Comparison of ENCODE assay signal across 9 cellular contexts in genomic region chr1:11748294-11749202, GRCh38. TPM values are rescaled to one million over a fixed set of nuclear protein-coding genes. Genes with fewer than 3 reads are reported as not detected.
DNase-seq lines count a peak whose midpoint lies in the region; ATAC-seq, FAIRE-seq and TF ChIP-seq lines count a peak whose summit lies in the region.
"Had no signal": no experiment of that assay in that cellular context is flagged by ENCODE, and none has a peak within 500 bp of the region (broad histone marks: within the 10 kb centered on the region; RNA-seq: fewer than 3 reads in every experiment).

No MANE protein-coding gene starts in this region.

- no peak overlapping the region for H2AFZ ChIP-seq in HCT116 (ENCODE audit: low read depth, low read length, poor library complexity, severe bottlenecking)
- no peak overlapping the region for H2AFZ ChIP-seq in H1 (ENCODE audit: low read length)

- TF ChIP-seq POLR2A in HCT116 (IDR thresholded peaks at IDR 0.05; ENCODE audit: borderline replicate concordance, extremely low read depth, insufficient read depth, insufficient read length) (no peak), H1 (IDR thresholded peaks at IDR 0.05; ENCODE audit: control extremely low read depth in 1 of 2, low read depth in 2 of 2, low read length in 2 of 2) (no peak)

- H3K56ac ChIP-seq in H1 (replicated peaks; ENCODE audit: insufficient read length, low read depth, low read length): no peak overlapping the region

- no peaks in the 10 kb centered on the region for H3K9me2 ChIP-seq in HCT116 (ENCODE audit: insufficient read depth)

- H3K4me3 ChIP-seq in BLaER1 (no peak overlapping the region), HCT116 (replicated peaks in 1 of 2; ENCODE audit: low read depth in 1 of 2, low read length in 2 of 2) (no peak overlapping the region), H1 (ENCODE audit: extremely low read depth in 1 of 4, insufficient read depth in 2 of 4, low read depth in 3 of 4, low read length in 4 of 4) (no peak overlapping the region)
- H3K4me3 ChIP-seq: lower lobe of right lung had no signal

- TF ChIP-seq RAD21 in HCT116 (IDR thresholded peaks at IDR 0.05; ENCODE audit: low read depth) (no peak), H1 (IDR thresholded peaks at IDR 0.05 in 1 of 2, conservative IDR thresholded peaks at IDR 0.05 in 1 of 2; ENCODE audit: low read depth in 2 of 2, low read length in 2 of 2) (no peak)

- no peak overlapping the region for H2BK5ac ChIP-seq in H1 (ENCODE audit: low read depth, low read length)

- H4K5ac ChIP-seq in H1 (ENCODE audit: insufficient read length, low read depth, low read length): no peak overlapping the region

- TF ChIP-seq EP300 in H1 (IDR thresholded peaks at IDR 0.05; ENCODE audit: borderline replicate concordance in 1 of 2, low read depth in 2 of 2, low read length in 2 of 2): no peak

- no peak overlapping the region for H3K23ac ChIP-seq in H1 (ENCODE audit: insufficient read length)

- H2AK5ac ChIP-seq in H1 (ENCODE audit: low read depth, low read length): no peak overlapping the region

- no peak overlapping the region for H3K9ac ChIP-seq in BLaER1
- H3K9ac ChIP-seq in HCT116 (ENCODE audit: low read length): no peak overlapping the region
- H3K9ac ChIP-seq in H1 (replicated peaks in 1 of 4; ENCODE audit: extremely low read depth in 1 of 4, low read depth in 3 of 4, low read length in 3 of 4): no peak overlapping the region

- H4K20me1 ChIP-seq in BLaER1 (0 out of 2 replicates have a peak, but pooled peaks cover 8% of the 10 kb centered on the region), HCT116 (ENCODE audit: insufficient read depth) (no peaks in the 10 kb centered on the region), H1 (replicated peaks in 1 of 2; ENCODE audit: control insufficient read depth in 1 of 2, insufficient read depth in 2 of 2, low read length in 2 of 2) (peaks cover 0 to 6% of the 10 kb centered on the region in 2 experiments)

- H4K91ac ChIP-seq in H1 (replicated peaks; ENCODE audit: insufficient read length, low read length): no peak overlapping the region

- peak; percentile 21 for ATAC-seq in HCT116

- no peak for DNase-seq in HCT116 (ENCODE audit: low read depth, low spot score)
- no peak for DNase-seq in H1 (ENCODE audit: low read depth in 1 of 2, low spot score in 2 of 2)
- no peak for DNase-seq in DMS79 (lab: John Stamatoyannopoulos, UW)
- no peak for DNase-seq in NCI-H2107 (lab: John Stamatoyannopoulos, UW)
- no peak for DNase-seq in NCI-H345 (lab: John Stamatoyannopoulos, UW)
- DNase-seq: NCI-H774 had no signal

- H3K18ac ChIP-seq in H1 (ENCODE audit: extremely low read depth, low read length): no peak overlapping the region; the same call in 1 of the 2 replicates

- no peaks in the 10 kb centered on the region for H3K79me1 ChIP-seq in H1 (ENCODE audit: low read depth, low read length)

- H4K8ac ChIP-seq in H1 (ENCODE audit: extremely low read depth, insufficient read depth, low read length): no peak overlapping the region

- no peak overlapping the region for H3K14ac ChIP-seq in H1 (ENCODE audit: insufficient read length)

- H2BK12ac ChIP-seq in H1 (ENCODE audit: low read depth, low read length): peak overlapping the region; percentile 60; the same call in 1 of the 2 replicates

- no peaks in the 10 kb centered on the region for H3K9me3 ChIP-seq in BLaER1
- H3K9me3 ChIP-seq in HCT116 (ENCODE audit: control insufficient read depth in 1 of 2, insufficient read depth in 1 of 2, low read depth in 1 of 2, low read length in 2 of 2): no peaks in the 10 kb centered on the region
- H3K9me3 ChIP-seq in H1 (ENCODE audit: insufficient read depth in 2 of 2, low read depth in 1 of 2, low read length in 1 of 2): no peaks in the 10 kb centered on the region
- H3K9me3 ChIP-seq: lower lobe of right lung had no signal

- H2BK120ac ChIP-seq in H1 (replicated peaks; ENCODE audit: low read depth, low read length): no peak overlapping the region

- H3K27me3 ChIP-seq in BLaER1 (no peaks in the 10 kb centered on the region), HCT116 (ENCODE audit: insufficient read depth, low read length) (no peaks in the 10 kb centered on the region), H1 (replicated peaks in 1 of 4; ENCODE audit: control insufficient read depth in 3 of 4, extremely low read depth in 1 of 4, insufficient read depth in 3 of 4, low read length in 3 of 4) (no peaks in the 10 kb centered on the region)

- H3K79me2 ChIP-seq in HCT116 (ENCODE audit: insufficient read depth, low read length) (no peaks in the 10 kb centered on the region), H1 (ENCODE audit: control insufficient read depth in 1 of 2, insufficient read depth in 2 of 2, low read length in 2 of 2) (no peaks in the 10 kb centered on the region)

- intact Hi-C loops in HCT116 (cut with micrococcal nuclease): no loop called here

- no peak for FAIRE-seq in H1 (lab: Jason Lieb, UNC)
- FAIRE-seq: astrocyte had no signal

- H3K4me2 ChIP-seq in BLaER1: peak overlapping the region; percentile 28
- 0 out of 2 replicates have a peak overlapping the region, but pooled peaks have one; percentile 9 for H3K4me2 ChIP-seq in HCT116 (ENCODE audit: low read length)
- H3K4me2 ChIP-seq in H1 (ENCODE audit: insufficient read depth in 1 of 2, low read depth in 2 of 2, low read length in 2 of 2): no peak overlapping the region

- POLR2A ChIA-PET in HCT116 (lab: Charles Lee): no interaction called here
- POLR2A ChIA-PET in H1 (lab: Charles Lee; ENCODE audit: partially characterized antibody): interaction anchor here (1.1 to 3.1 kb wide), 4 partner anchors 8 to 95 kb away, joined by 3 to 11 read pairs (median 4); partner anchors contain the start of gene FBXO2

- no TSS peak for BruUV-seq in HCT116 (replicated peaks; lab: Mats Ljungman, UMichigan)

- CTCF ChIA-PET in HCT116 (lab: Charles Lee) (interaction anchor here (0.6 kb wide), 1 partner anchor 86 kb away, joined by 3 read pairs; no protein-coding TSS in a partner anchor), H1 (lab: Charles Lee; ENCODE audit: partially characterized antibody) (interaction anchor here (0.7 to 3.1 kb wide), 16 partner anchors 9 to 105 kb away, joined by 3 to 21 read pairs (median 4); partner anchors contain the start of genes AGTRAP and FBXO6)

- no peak overlapping the region for H3K4ac ChIP-seq in H1 (replicated peaks; ENCODE audit: insufficient read length, low read depth, low read length)

- peaks cover 55% of the 10 kb centered on the region for H3K4me1 ChIP-seq in BLaER1
- H3K4me1 ChIP-seq in HCT116 (ENCODE audit: control insufficient read depth in 1 of 2, insufficient read depth in 2 of 2, low read length in 2 of 2): peaks cover 0 to 7% of the 10 kb centered on the region in 2 experiments; a peak in 3 of 4 replicates
- peaks cover 0 to 11% (median 3%) of the 10 kb centered on the region in 4 experiments; a peak in 4 of 7 replicates for H3K4me1 ChIP-seq in H1 (replicated peaks in 1 of 4; ENCODE audit: control insufficient read depth in 3 of 4, insufficient read depth in 4 of 4, low read length in 3 of 4)

- H2BK20ac ChIP-seq in H1 (ENCODE audit: low read length): no peak overlapping the region

- TF ChIP-seq CTCF in HCT116 (IDR thresholded peaks at IDR 0.05 in 2 of 3, conservative IDR thresholded peaks at IDR 0.05 in 1 of 3; ENCODE audit: borderline replicate concordance in 1 of 3, insufficient read depth in 1 of 3, low read depth in 2 of 3, low read length in 2 of 3): no peak
- TF ChIP-seq CTCF in H1 (IDR thresholded peaks at IDR 0.05; ENCODE audit: control extremely low read depth in 1 of 3, insufficient read depth in 1 of 3, low read depth in 1 of 3, low read length in 3 of 3): no peak

- peak overlapping the region; percentile 44; the same call in 1 of the 2 replicates for H3K27ac ChIP-seq in BLaER1
- H3K27ac ChIP-seq in HCT116 (ENCODE audit: low read depth, low read length): no peak overlapping the region
- no peak overlapping the region for H3K27ac ChIP-seq in H1 (ENCODE audit: low read depth, low read length)
- H3K27ac ChIP-seq: lower lobe of right lung had no signal

- 97% methylated on average over 24 of the region's 27 CpGs; no CpG with 5 or more reads in 1 of the 2 experiments for WGBS in H1 (ENCODE audit: extremely low coverage in 1 of 2, insufficient coverage in 1 of 2, insufficient read length in 1 of 2, insufficient replicate concordance in 2 of 2, low coverage in 1 of 2, low lambda C conversion rate in 2 of 2, missing lambda C conversion rate in 1 of 2), 2 experiments

- H3K23me2 ChIP-seq in H1 (ENCODE audit: low read depth, low read length): no peaks in the 10 kb centered on the region; the same call in 1 of the 2 replicates

- peaks cover 43% of the 10 kb centered on the region; the same call in 1 of the 2 replicates for H3K36me3 ChIP-seq in BLaER1
- peaks cover 0 to 5% of the 10 kb centered on the region in 2 experiments; a peak in 1 of 4 replicates for H3K36me3 ChIP-seq in HCT116 (ENCODE audit: control insufficient read depth in 1 of 2, insufficient read depth in 2 of 2, low read length in 2 of 2)
- peaks cover 2 to 25% (median 11%) of the 10 kb centered on the region in 4 experiments; a peak in 6 of 8 replicates for H3K36me3 ChIP-seq in H1 (ENCODE audit: control insufficient read depth in 2 of 4, insufficient read depth in 4 of 4, low read length in 3 of 4)

- RAD21 ChIA-PET in HCT116 (lab: Charles Lee; ENCODE audit: low non-redundant PET in 1 of 2, low total read pairs in 2 of 2, uncharacterized antibody in 2 of 2, unreplicated experiment in 2 of 2): no interaction called here

- no peak overlapping the region for H2BK15ac ChIP-seq in H1 (ENCODE audit: low read length)

RNA-seq across cellular contexts. Expression of gene AGTRAP, which starts 12.6 kb away (rescaled TPM):
- 49.0 TPM for total RNA-seq in HCT116 (2021; ENCODE audit: unreplicated experiment)
- polyA plus RNA-seq in HCT116 (2012): 51.9 and 61.4 TPM in 2 replicates
- total RNA-seq in H1 (2021; fragmentation: NEBNext Ultra II Directional; extraction: Animal tissue kit (Norgen Biotek cat#: 25700)): 69.7 and 70.9 TPM in 2 replicates
- polyA plus RNA-seq in H1 (2011; rRNA removed): 192 and 261 TPM in 2 replicates
- 143 TPM for polyA plus RNA-seq in H1 (2011; cell fraction: cytosol; rRNA removed)
- 170 TPM for polyA plus RNA-seq in H1 (2011; cell fraction: nucleus; rRNA removed)
- polyA plus RNA-seq in H1 (2012, experiment 1 of 2): 62.9 to 98.6 TPM (median 90.5 TPM) in 4 replicates
- 114 TPM for polyA plus RNA-seq in H1 (2012, experiment 2 of 2)
- 85.2 TPM for polyA plus RNA-seq in H1 (2013, experiment 1 of 2)
- 106 TPM for polyA plus RNA-seq in H1 (2013, experiment 2 of 2)
- 53.6 and 60.7 TPM in 2 replicates for polyA minus RNA-seq in H1 (2011; rRNA and poly(A)+ RNA removed)
- 48.1 TPM for polyA minus RNA-seq in H1 (2011; cell fraction: cytosol; rRNA and poly(A)+ RNA removed)
- 36.8 TPM for polyA minus RNA-seq in H1 (2011; cell fraction: nucleus; rRNA and poly(A)+ RNA removed)

RNA-seq across cellular contexts. Expression of gene C1orf167, which starts 13.4 kb away (rescaled TPM):
- total RNA-seq in HCT116 (2021; ENCODE audit: unreplicated experiment): 0.12 TPM
- 0.59 and 1.4 TPM in 2 replicates for polyA plus RNA-seq in HCT116 (2012)
- total RNA-seq in H1 (2021; fragmentation: NEBNext Ultra II Directional; extraction: Animal tissue kit (Norgen Biotek cat#: 25700)): 0.90 and 1.3 TPM in 2 replicates
- polyA plus RNA-seq in H1 (2011; rRNA removed): 0.67 and 0.70 TPM in 2 replicates
- polyA plus RNA-seq in H1 (2011; cell fraction: cytosol; rRNA removed): 1.0 TPM
- 1.4 TPM for polyA plus RNA-seq in H1 (2011; cell fraction: nucleus; rRNA removed)
- 0.52 to 4.1 TPM (median 1.8 TPM) in 4 replicates for polyA plus RNA-seq in H1 (2012, experiment 1 of 2)
- 0.43 TPM for polyA plus RNA-seq in H1 (2012, experiment 2 of 2)
- 0.69 TPM for polyA plus RNA-seq in H1 (2013, experiment 1 of 2)
- 0.64 TPM for polyA plus RNA-seq in H1 (2013, experiment 2 of 2)
- 0.22 and 0.47 TPM in 2 replicates for polyA minus RNA-seq in H1 (2011; rRNA and poly(A)+ RNA removed)
- polyA minus RNA-seq in H1 (2011; cell fraction: cytosol; rRNA and poly(A)+ RNA removed): not detected
- 1.2 TPM for polyA minus RNA-seq in H1 (2011; cell fraction: nucleus; rRNA and poly(A)+ RNA removed)
- total RNA-seq: astrocyte had no signal

RNA-seq across cellular contexts. Expression of gene DRAXIN, which starts 57.0 kb away (rescaled TPM):
- total RNA-seq in HCT116 (2021; ENCODE audit: unreplicated experiment): 0.47 TPM
- polyA plus RNA-seq in HCT116 (2012): 0.20 and 0.30 TPM in 2 replicates
- total RNA-seq in H1 (2021; fragmentation: NEBNext Ultra II Directional; extraction: Animal tissue kit (Norgen Biotek cat#: 25700)): 17.6 and 18.9 TPM in 2 replicates
- polyA plus RNA-seq in H1 (2011; rRNA removed): 4.6 and 4.8 TPM in 2 replicates
- polyA plus RNA-seq in H1 (2011; cell fraction: cytosol; rRNA removed): 5.0 TPM
- polyA plus RNA-seq in H1 (2011; cell fraction: nucleus; rRNA removed): 5.7 TPM
- polyA plus RNA-seq in H1 (2012, experiment 1 of 2): 9.5 to 11.2 TPM (median 10.4 TPM) in 4 replicates
- polyA plus RNA-seq in H1 (2012, experiment 2 of 2): 10.6 TPM
- polyA plus RNA-seq in H1 (2013, experiment 1 of 2): 16.0 TPM
- polyA plus RNA-seq in H1 (2013, experiment 2 of 2): 18.1 TPM
- 8.4 and 9.0 TPM in 2 replicates for polyA minus RNA-seq in H1 (2011; rRNA and poly(A)+ RNA removed)
- polyA minus RNA-seq in H1 (2011; cell fraction: cytosol; rRNA and poly(A)+ RNA removed): 6.7 TPM
- 4.6 TPM for polyA minus RNA-seq in H1 (2011; cell fraction: nucleus; rRNA and poly(A)+ RNA removed)

RNA-seq across cellular contexts. Expression of gene MTHFR, which starts 57.2 kb away (rescaled TPM):
- total RNA-seq in HCT116 (2021; ENCODE audit: unreplicated experiment): 20.9 TPM
- polyA plus RNA-seq in HCT116 (2012): 9.1 and 10.7 TPM in 2 replicates
- total RNA-seq in H1 (2021; fragmentation: NEBNext Ultra II Directional; extraction: Animal tissue kit (Norgen Biotek cat#: 25700)): 17.9 and 18.5 TPM in 2 replicates
- polyA plus RNA-seq in H1 (2011; rRNA removed): 8.7 and 11.6 TPM in 2 replicates
- 11.6 TPM for polyA plus RNA-seq in H1 (2011; cell fraction: cytosol; rRNA removed)
- 25.9 TPM for polyA plus RNA-seq in H1 (2011; cell fraction: nucleus; rRNA removed)
- polyA plus RNA-seq in H1 (2012, experiment 1 of 2): 8.8 to 11.6 TPM (median 10.6 TPM) in 4 replicates
- polyA plus RNA-seq in H1 (2012, experiment 2 of 2): 9.7 TPM
- 7.9 TPM for polyA plus RNA-seq in H1 (2013, experiment 1 of 2)
- polyA plus RNA-seq in H1 (2013, experiment 2 of 2): 6.8 TPM
- 27.2 and 30.4 TPM in 2 replicates for polyA minus RNA-seq in H1 (2011; rRNA and poly(A)+ RNA removed)
- 13.9 TPM for polyA minus RNA-seq in H1 (2011; cell fraction: cytosol; rRNA and poly(A)+ RNA removed)
- polyA minus RNA-seq in H1 (2011; cell fraction: nucleus; rRNA and poly(A)+ RNA removed): 36.5 TPM

RNA-seq across cellular contexts. Expression of gene CLCN6, which starts 57.4 kb away (rescaled TPM):
- 13.7 TPM for total RNA-seq in HCT116 (2021; ENCODE audit: unreplicated experiment)
- 5.6 and 6.3 TPM in 2 replicates for polyA plus RNA-seq in HCT116 (2012)
- total RNA-seq in H1 (2021; fragmentation: NEBNext Ultra II Directional; extraction: Animal tissue kit (Norgen Biotek cat#: 25700)): 25.5 and 26.0 TPM in 2 replicates
- 15.7 and 20.4 TPM in 2 replicates for polyA plus RNA-seq in H1 (2011; rRNA removed)
- polyA plus RNA-seq in H1 (2011; cell fraction: cytosol; rRNA removed): 14.5 TPM
- polyA plus RNA-seq in H1 (2011; cell fraction: nucleus; rRNA removed): 56.9 TPM
- polyA plus RNA-seq in H1 (2012, experiment 1 of 2): 16.3 to 19.7 TPM (median 17.9 TPM) in 4 replicates
- polyA plus RNA-seq in H1 (2012, experiment 2 of 2): 5.3 TPM
- polyA plus RNA-seq in H1 (2013, experiment 1 of 2): 25.9 TPM
- 26.7 TPM for polyA plus RNA-seq in H1 (2013, experiment 2 of 2)
- 14.1 and 19.6 TPM in 2 replicates for polyA minus RNA-seq in H1 (2011; rRNA and poly(A)+ RNA removed)
- 11.1 TPM for polyA minus RNA-seq in H1 (2011; cell fraction: cytosol; rRNA and poly(A)+ RNA removed)
- polyA minus RNA-seq in H1 (2011; cell fraction: nucleus; rRNA and poly(A)+ RNA removed): 21.3 TPM

Comparison
In these comparisons a context has a peak if more than half of its experiments do, and no peak if none do; other contexts are left out.
1. H3K4me2 ChIP-seq: peak in BLaER1 (single experiment) and HCT116 (single experiment); none in H1 (0 of 2).
2. RNA of gene DRAXIN, which starts 57.0 kb away (total RNA-seq): 17.6 to 18.9 TPM in H1; 0.47 TPM in HCT116 (single experiment); every median in the first group is over 10 times any median in the second.